ENCODE assay signal across 27 cellular contexts in genomic region chr18:57188851-57189565, GRCh38. TPM values are rescaled to one million over a fixed set of nuclear protein-coding genes. Genes with fewer than 3 reads are reported as not detected.
"Had no signal": no experiment of that assay in that cellular context is flagged by ENCODE, and none has a peak within 500 bp of the region (broad histone marks: within the 10 kb centered on the region; RNA-seq: fewer than 3 reads in every experiment).

No MANE protein-coding gene starts in this region.

- DNase-seq: KBM-7; MV-4-11; NCI-H1092; NCI-H1105 treated with DMSO at 0.1 percent for 48 hours; NCI-H1417 treated with DMSO at 0.1 percent for 48 hours; NCI-H146; NCI-H1694 treated with DMSO at 0.1 percent for 48 hours; NCI-H1930; NCI-H2081; NCI-H2107; NCI-H2227 treated with DMSO at 0.1 percent for 48 hours; NCI-H524; NCI-H526 treated with DMSO at 0.1 percent for 48 hours; NCI-H748 treated with DMSO at 0.1 percent for 48 hours; NK-92 treated with Interleukin-12 subunit alpha and Interleukin-12 subunit beta, amount 100 ng/mL, for 24 hours; OCI-M1; PC-9; Peyer's patch; SHP77 treated with DMSO at 0.1 percent for 48 hours; SJCRH30 had no signal

- H3K36me3 ChIP-seq: Peyer's patch, SJCRH30 had no signal

- H3K9me3 ChIP-seq: SJCRH30 had no signal

- H3K4me1 ChIP-seq: Peyer's patch, SJCRH30 had no signal

- H3K4me3 ChIP-seq: PC-9, Peyer's patch, SJCRH30, SK-N-MC had no signal

- H2AFZ ChIP-seq: PC-9 had no signal

- H3K27ac ChIP-seq: PC-9, Peyer's patch, SJCRH30, SK-N-MC had no signal

- ATAC-seq: Right ventricle myocardium inferior had no signal

- H3K27me3 ChIP-seq: Peyer's patch, SJCRH30 had no signal

- H3K4me2 ChIP-seq: PC-9 had no signal

RNA-seq across cellular contexts. Expression of gene BOD1L2, which starts 42.1 kb away (rescaled TPM):
- total RNA-seq: HT-29, LHCN-M2, MCF 10A, NCI-H460, PC-9, Right ventricle myocardium inferior, RPMI7951, SJCRH30 had no signal
